In the genomic region with DNA sequence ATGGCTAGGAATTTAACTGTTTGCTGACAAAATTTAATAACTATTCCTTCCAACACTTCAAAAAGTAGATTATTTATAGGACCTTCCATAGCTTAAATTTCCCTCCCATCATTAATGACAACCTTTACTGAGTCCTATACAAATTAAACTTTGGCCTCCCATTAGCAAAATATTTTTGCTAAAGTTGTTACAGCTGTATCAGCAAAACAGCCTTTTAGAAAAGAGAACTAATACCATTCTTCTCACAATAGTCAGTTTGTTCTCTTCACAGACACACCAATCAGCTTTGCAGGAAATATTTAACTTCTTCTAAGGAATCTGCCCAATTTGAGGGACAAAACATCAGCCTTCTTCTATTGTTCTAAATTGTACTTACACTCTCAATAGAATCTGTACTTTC, we compare ENCODE assay signal across 33 cellular contexts.
"Had no signal": no experiment of that assay in that cellular context is flagged by ENCODE, and none has a peak within 500 bp of the region (broad histone marks: within the 10 kb centered on the region; RNA-seq: fewer than 3 reads in every experiment).

No MANE protein-coding gene starts in this region.

- H3K9me3 ChIP-seq: adrenal gland, ascending aorta, body of pancreas had no signal

- H3K4me3 ChIP-seq: adrenal gland, ascending aorta, body of pancreas, breast epithelium, cardiac muscle cell had no signal

- H3K27me3 ChIP-seq: adrenal gland, ascending aorta, body of pancreas, brain microvascular endothelial cell, breast epithelium, cardiac muscle cell had no signal

- H3K4me1 ChIP-seq: adrenal gland, ascending aorta, body of pancreas, breast epithelium had no signal

- DNase-seq: activated effector memory CD4-positive, alpha-beta T cell treated with anti-CD3 and anti-CD28 coated beads, Interleukin-2, amount 50 U/mL, for 16 hours; activated effector memory CD4-positive, alpha-beta T cell treated with Interleukin-2 at 50 U/mL for 16 hours; activated gamma-delta T cell; activated gamma-delta T cell treated with Interleukin-2 at 50 U/mL for 16 hours; activated naive CD4-positive, alpha-beta T cell; activated naive CD4-positive, alpha-beta T cell treated with anti-CD3 and anti-CD28 coated beads for 36 hours; activated naive CD4-positive, alpha-beta T cell treated with anti-CD3 and anti-CD28 coated beads, Interleukin-2, amount 10 ng/mL, durations not matched to agents 7 days and 5 days; activated naive CD4-positive, alpha-beta T cell treated with anti-CD3 and anti-CD28 coated beads, Interleukin-2, amount 50 U/mL, for 16 hours; activated naive CD4-positive, alpha-beta T cell treated with Interleukin-2 at 50 U/mL for 16 hours; activated naive CD8-positive, alpha-beta T cell treated with anti-CD3 and anti-CD28 coated beads for 36 hours; activated naive CD8-positive, alpha-beta T cell treated with anti-CD3 and anti-CD28 coated beads, Interleukin-2, amount 10 ng/mL, durations not matched to agents 7 days and 5 days; activated naive CD8-positive, alpha-beta T cell treated with anti-CD3 and anti-CD28 coated beads, Interleukin-2, amount 50 U/mL, for 24 hours; activated T-cell treated with anti-CD3 and anti-CD28 coated beads, Interleukin-2, amount 50 U/mL, for 24 hours; activated T-cell treated with anti-CD3 and anti-CD28 coated beads, Interleukin-2, amount 50 U/mL, for 4 hours; activated T-cell treated with anti-CD3 and anti-CD28 coated beads, Interleukin-2, amount 50 U/mL, for 48 hours; activated T-cell treated with anti-CD3 and anti-CD28 coated beads, Interleukin-2, amount 50 U/mL, for 72 hours; adrenal gland; amniotic stem cell; amygdala; anterior cingulate cortex; aorta; body of pancreas; brain microvascular endothelial cell; caudate nucleus; central memory CD4-positive, alpha-beta T cell; cerebellar nuclear complex had no signal

- ATAC-seq: activated naive CD4-positive, alpha-beta T cell treated with anti-CD3 and anti-CD28 coated beads, Interleukin-2, amount 50 U/mL, for 72 hours; activated naive CD8-positive, alpha-beta T cell treated with anti-CD3 and anti-CD28 coated beads, Interleukin-2, amount 50 U/mL, for 24 hours; activated T-cell treated with anti-CD3 and anti-CD28 coated beads, Interleukin-2, amount 50 U/mL, for 4 hours; activated T-cell treated with anti-CD3 and anti-CD28 coated beads, Interleukin-2, amount 50 U/mL, for 72 hours; activated T-helper 17 cell treated with anti-CD3 and anti-CD28 coated beads, Interleukin-2, amount 50 U/mL, for 72 hours; body of pancreas had no signal

- H3K27ac ChIP-seq: adrenal gland, ascending aorta, body of pancreas, brain microvascular endothelial cell, breast epithelium, cardiac muscle cell had no signal

- FAIRE-seq: astrocyte, bronchial epithelial cell had no signal

- H3K36me3 ChIP-seq: adrenal gland, ascending aorta, brain microvascular endothelial cell, breast epithelium, cardiac muscle cell had no signal
